8 cellular contexts compared by ENCODE assay signal in genomic region chr5:35183243-35183955, GRCh38. TPM values are rescaled to one million over a fixed set of nuclear protein-coding genes. Genes with fewer than 3 reads are reported as not detected.
A peak's percentile ranks its signal among the peaks of the same experiment; 100 is the strongest.
DNase-seq lines count a peak whose midpoint lies in the region; ATAC-seq and TF ChIP-seq lines count a peak whose summit lies in the region.

No MANE protein-coding gene starts in this region.

- peaks cover 0 to 3% (median 0%) of the 10 kb centered on the region in 6 donors for H3K9me3 Mint-ChIP-seq in immature natural killer cell

- no peaks in the 10 kb centered on the region for H3K36me3 Mint-ChIP-seq in immature natural killer cell

- H3K27me3 Mint-ChIP-seq in immature natural killer cell (ENCODE audit: low read depth in 3 of 3) = peaks cover 0 to 3% (median 0%) of the 10 kb centered on the region in 3 donors

- DNase-seq in GM10266 (ENCODE audit: extremely low spot score) = peak; percentile 49
- DNase-seq in LoVo (ENCODE audit: low spot score) = peak; percentile 64
- DNase-seq in activated CD4-positive, alpha-beta T cell treated with anti-CD3 and anti-CD28 coated beads for 48 hours = peak; percentile 55
- peak in 1 of 5 donors; percentile 35 for DNase-seq in heart left ventricle
- DNase-seq in stimulated activated CD4-positive, alpha-beta T cell treated with anti-CD3 and anti-CD28 coated beads, Interleukin-1b, Interleukin-23, amount 100 ng/mL, for 48 hours = peak; percentile 40
- no peak for DNase-seq in NCI-H2107 treated with DMSO at 0.1 percent for 48 hours (lab: John Stamatoyannopoulos, UW; ENCODE audit: unreplicated experiment)
- no peak for DNase-seq in immature natural killer cell

- peaks cover 0 to 4% (median 0%) of the 10 kb centered on the region in 9 donors for H3K27me3 ChIP-seq in heart left ventricle

- H3K4me3 ChIP-seq in heart left ventricle = no peak overlapping the region

- peak; percentile 73 for ATAC-seq in GM21737 (IDR thresholded peaks at IDR 0.05; ENCODE audit: unreplicated experiment)
- peak in 1 of 4 donors; percentile 52 for ATAC-seq in heart left ventricle

- H3K9me3 ChIP-seq in heart left ventricle = no peaks in the 10 kb centered on the region

- TF ChIP-seq POLR2A in heart left ventricle (IDR thresholded peaks at IDR 0.05) = no peak

- H3K4me3 Mint-ChIP-seq in immature natural killer cell = no peak overlapping the region

- WGBS in heart left ventricle, 4 donors = 41 to 49% (median 45%) methylated on average over 4 of the region's 4 CpGs

- H3K27ac ChIP-seq in heart left ventricle = no peak overlapping the region

- intact Hi-C loops in heart left ventricle (cut with DNase I) = loop anchor here in 3 of 10 donors (5.0 to 10.0 kb wide), 2 partner anchors 89 to 96 kb away; no protein-coding TSS in a partner anchor

- no peak overlapping the region for H3K27ac Mint-ChIP-seq in immature natural killer cell

- no peaks in the 10 kb centered on the region for H3K4me1 Mint-ChIP-seq in immature natural killer cell

- H3K36me3 ChIP-seq in heart left ventricle = no peaks in the 10 kb centered on the region

- H3K4me1 ChIP-seq in heart left ventricle = no peaks in the 10 kb centered on the region

- peak; percentile 72 for TF ChIP-seq CTCF in GM10266 (IDR thresholded peaks at IDR 0.05; ENCODE audit: control insufficient read depth, insufficient read depth, low read depth, missing control alignments)
- peak in 10 of 12 donors; percentile 8 to 59 (median 40) for TF ChIP-seq CTCF in heart left ventricle (IDR thresholded peaks at IDR 0.05)

RNA-seq across cellular contexts. Expression of gene PRLR, which starts 46.9 kb away (rescaled TPM):
- 1 to 10 TPM in 5 of 9 donors, under 1 TPM in 4; 0.22 to 2.2 (median 1.1) TPM for total RNA-seq in heart left ventricle
- polyA plus RNA-seq in heart left ventricle = under 1 TPM; 0.08 to 0.11 TPM
- polyA plus RNA-seq in immature natural killer cell = not detected

Comparison
In these comparisons a context has a peak if more than half of its experiments do, and no peak if none do; other contexts are left out.
1. DNase-seq: peak in GM10266 (single experiment), LoVo (single experiment), activated CD4-positive, alpha-beta T cell treated with anti-CD3 and anti-CD28 coated beads for 48 hours (single experiment) and stimulated activated CD4-positive, alpha-beta T cell treated with anti-CD3 and anti-CD28 coated beads, Interleukin-1b, Interleukin-23, amount 100 ng/mL, for 48 hours (single experiment); none in NCI-H2107 treated with DMSO at 0.1 percent for 48 hours (single experiment) and immature natural killer cell (0 of 3).